In genomic region chr1:99005537-99005942, GRCh38 we compare ENCODE assay signal across 12 cellular contexts. TPM values are rescaled to one million over a fixed set of nuclear protein-coding genes. Genes with fewer than 3 reads are reported as not detected.
DNase-seq lines count a peak whose midpoint lies in the region; ATAC-seq, FAIRE-seq and TF ChIP-seq lines count a peak whose summit lies in the region.
"Had no signal": no experiment of that assay in that cellular context is flagged by ENCODE, and none has a peak within 500 bp of the region (broad histone marks: within the 10 kb centered on the region; RNA-seq: fewer than 3 reads in every experiment).

No MANE protein-coding gene starts in this region.

- no peaks in the 10 kb centered on the region for H3K79me2 ChIP-seq in H1 (ENCODE audit: control insufficient read depth in 1 of 2, insufficient read depth in 2 of 2, low read length in 2 of 2)
- no peaks in the 10 kb centered on the region for H3K79me2 ChIP-seq in neural progenitor cell (ENCODE audit: low read depth)

- H3K4me3 Mint-ChIP-seq in neural progenitor cell, result peak overlapping the region; percentile 86

- DNase-seq in NCI-H524 (lab: John Stamatoyannopoulos, UW), result peak; percentile 11 to 50
- DNase-seq in NCI-H524 treated with DMSO at 0.1 percent for 48 hours (lab: John Stamatoyannopoulos, UW), result no peak
- DNase-seq in LHCN-M2 (ENCODE audit: low read depth), result peak; percentile 11
- DNase-seq in H1 (ENCODE audit: low read depth in 1 of 2, low spot score in 2 of 2), result peak in 1 of 2 experiments; percentile 51
- peak; percentile 44 for DNase-seq in neural progenitor cell (ENCODE audit: low spot score)
- DNase-seq in NCI-H2171 treated with DMSO at 0.1 percent for 48 hours (lab: John Stamatoyannopoulos, UW), result no peak
- no peak for DNase-seq in NCI-H2196 treated with DMSO at 0.1 percent for 48 hours (lab: John Stamatoyannopoulos, UW; ENCODE audit: unreplicated experiment)
- DNase-seq: left cardiac atrium had no signal

- no peaks in the 10 kb centered on the region for H3K36me3 Mint-ChIP-seq in neural progenitor cell

- H3K56ac ChIP-seq in H1 (replicated peaks; ENCODE audit: insufficient read length, low read depth, low read length), result no peak overlapping the region

- CTCF ChIA-PET in H1 (lab: Charles Lee; ENCODE audit: partially characterized antibody), result interaction anchor here (0.6 to 5.3 kb wide), 10 partner anchors 9 to 1888 kb away, joined by 3 to 22 read pairs (median 4); no protein-coding TSS in a partner anchor

- WGBS in H1 (ENCODE audit: extremely low coverage in 1 of 2, insufficient coverage in 1 of 2, insufficient read length in 1 of 2, insufficient replicate concordance in 2 of 2, low coverage in 1 of 2, low lambda C conversion rate in 2 of 2, missing lambda C conversion rate in 1 of 2), 2 experiments, result 19% methylated on average over 8 of the region's 8 CpGs; no CpG with 5 or more reads in 1 of the 2 experiments

- H3K36me3 ChIP-seq in H1 (ENCODE audit: control insufficient read depth in 2 of 4, insufficient read depth in 4 of 4, low read length in 3 of 4), result no peaks in the 10 kb centered on the region
- H3K36me3 ChIP-seq in neural progenitor cell, result no peaks in the 10 kb centered on the region

- H3K14ac ChIP-seq in H1 (ENCODE audit: insufficient read length), result no peak overlapping the region

- peaks cover 14% of the 10 kb centered on the region for H3K23me2 ChIP-seq in H1 (ENCODE audit: low read depth, low read length)

- no peaks in the 10 kb centered on the region for H3K9me3 Mint-ChIP-seq in neural progenitor cell

- POLR2A ChIA-PET in H1 (lab: Charles Lee; ENCODE audit: partially characterized antibody), result interaction anchor here (0.7 to 1.7 kb wide), 2 partner anchors 13 to 701 kb away, joined by 3 read pairs; no protein-coding TSS in a partner anchor

- H3K79me1 ChIP-seq in H1 (ENCODE audit: low read depth, low read length), result no peaks in the 10 kb centered on the region

- peaks cover 9% of the 10 kb centered on the region for H3K27me3 Mint-ChIP-seq in neural progenitor cell (ENCODE audit: insufficient read depth, low read depth)

- no peak overlapping the region for H3K23ac ChIP-seq in H1 (ENCODE audit: insufficient read length)

- TF ChIP-seq POLR2A in H1 (IDR thresholded peaks at IDR 0.05; ENCODE audit: control extremely low read depth in 1 of 2, low read depth in 2 of 2, low read length in 2 of 2), result no peak

- no peak overlapping the region for H2BK5ac ChIP-seq in H1 (ENCODE audit: low read depth, low read length)

- no peak overlapping the region; the same call in 1 of the 2 replicates for H3K18ac ChIP-seq in H1 (ENCODE audit: extremely low read depth, low read length)

- H3K27me3 ChIP-seq in H1 (replicated peaks in 1 of 4; ENCODE audit: control insufficient read depth in 3 of 4, extremely low read depth in 1 of 4, insufficient read depth in 3 of 4, low read length in 3 of 4), result peaks cover 0 to 8% (median 2%) of the 10 kb centered on the region in 4 experiments; a peak in 4 of 7 replicates
- H3K27me3 ChIP-seq in neural progenitor cell, result peaks cover 62% of the 10 kb centered on the region

- H3K9ac ChIP-seq in H1 (replicated peaks in 1 of 4; ENCODE audit: extremely low read depth in 1 of 4, low read depth in 3 of 4, low read length in 3 of 4) (no peak overlapping the region; a peak in 1 of 7 replicates), neural progenitor cell (no peak overlapping the region)

- H3K9me3 ChIP-seq in H1 (ENCODE audit: insufficient read depth in 2 of 2, low read depth in 1 of 2, low read length in 1 of 2), result no peaks in the 10 kb centered on the region
- H3K9me3 ChIP-seq in neural progenitor cell (ENCODE audit: low read depth), result no peaks in the 10 kb centered on the region

- peak overlapping the region; percentile 74 to 94 for H3K4me2 ChIP-seq in H1 (ENCODE audit: insufficient read depth in 1 of 2, low read depth in 2 of 2, low read length in 2 of 2)
- peak overlapping the region; percentile 99 for H3K4me2 ChIP-seq in neural progenitor cell

- H3K27ac Mint-ChIP-seq in neural progenitor cell, result peak overlapping the region; percentile 61

- H3K4me3 ChIP-seq in H1 (ENCODE audit: extremely low read depth in 1 of 4, insufficient read depth in 2 of 4, low read depth in 3 of 4, low read length in 4 of 4), result peak overlapping the region; percentile 53 to 85 (median 76); a peak in 6 of 8 replicates
- peak overlapping the region; percentile 68 for H3K4me3 ChIP-seq in neural progenitor cell

- H4K20me1 ChIP-seq in H1 (replicated peaks in 1 of 2; ENCODE audit: control insufficient read depth in 1 of 2, insufficient read depth in 2 of 2, low read length in 2 of 2) (no peaks in the 10 kb centered on the region), neural progenitor cell (ENCODE audit: low read depth) (no peaks in the 10 kb centered on the region)

- no peak overlapping the region for H3K4ac ChIP-seq in H1 (replicated peaks; ENCODE audit: insufficient read length, low read depth, low read length)

- H3K4me1 Mint-ChIP-seq in neural progenitor cell, result peaks cover 6% of the 10 kb centered on the region

- H4K8ac ChIP-seq in H1 (ENCODE audit: extremely low read depth, insufficient read depth, low read length), result no peak overlapping the region

- H2BK20ac ChIP-seq in H1 (ENCODE audit: low read length), result no peak overlapping the region

- H2BK120ac ChIP-seq in H1 (replicated peaks; ENCODE audit: low read depth, low read length), result no peak overlapping the region

- no peak overlapping the region for H2AK5ac ChIP-seq in H1 (ENCODE audit: low read depth, low read length)

- TF ChIP-seq EP300 in H1 (IDR thresholded peaks at IDR 0.05; ENCODE audit: borderline replicate concordance in 1 of 2, low read depth in 2 of 2, low read length in 2 of 2), result no peak

- H3F3A ChIP-seq in neural progenitor cell (ENCODE audit: low read depth), result peaks cover 6% of the 10 kb centered on the region

- no peak overlapping the region for H2BK15ac ChIP-seq in H1 (ENCODE audit: low read length)

- FAIRE-seq in H1 (lab: Jason Lieb, UNC), result no peak

- H3K4me1 ChIP-seq in H1 (replicated peaks in 1 of 4; ENCODE audit: control insufficient read depth in 3 of 4, insufficient read depth in 4 of 4, low read length in 3 of 4) (peaks cover 0 to 3% (median 2%) of the 10 kb centered on the region in 4 experiments; a peak in 5 of 7 replicates), neural progenitor cell (peaks cover 8% of the 10 kb centered on the region)

- no peak for ATAC-seq in HG02885 (IDR thresholded peaks at IDR 0.05; ENCODE audit: poor library complexity, unreplicated experiment)

- H3K27ac ChIP-seq in H1 (ENCODE audit: low read depth, low read length) (no peak overlapping the region), neural progenitor cell (no peak overlapping the region)
- H3K27ac ChIP-seq: epithelial cell of prostate had no signal

- H4K5ac ChIP-seq in H1 (ENCODE audit: insufficient read length, low read depth, low read length), result no peak overlapping the region

- TF ChIP-seq CTCF in H1 (IDR thresholded peaks at IDR 0.05; ENCODE audit: control extremely low read depth in 1 of 3, insufficient read depth in 1 of 3, low read depth in 1 of 3, low read length in 3 of 3) (no peak), neural progenitor cell (IDR thresholded peaks at IDR 0.05) (no peak)

- no peak for TF ChIP-seq RAD21 in H1 (IDR thresholded peaks at IDR 0.05 in 1 of 2, conservative IDR thresholded peaks at IDR 0.05 in 1 of 2; ENCODE audit: low read depth in 2 of 2, low read length in 2 of 2)

- peak overlapping the region; percentile 18; the same call in 1 of the 2 replicates for H2BK12ac ChIP-seq in H1 (ENCODE audit: low read depth, low read length)

- H4K91ac ChIP-seq in H1 (replicated peaks; ENCODE audit: insufficient read length, low read length), result no peak overlapping the region

- no peak overlapping the region for H2AFZ ChIP-seq in H1 (ENCODE audit: low read length)
- H2AFZ ChIP-seq in neural progenitor cell (replicated peaks), result peak overlapping the region; percentile 94

TF ChIP-seq in H1, 55 proteins besides CTCF, POLR2A, EP300 and RAD21 (continues in another document):
- TF ChIP-seq TEAD4 (IDR thresholded peaks at IDR 0.05; ENCODE audit: low read depth, low read length), result peak; percentile 85

RNA-seq across cellular contexts. Expression of gene PLPPR5, which starts 0.9 kb away (rescaled TPM):
- total RNA-seq in LHCN-M2 (2014; rRNA removed), result 0.32 TPM in 1 of 2 replicates, not detected in the other
- polyA plus RNA-seq in LHCN-M2 (2012), result not detected
- total RNA-seq in H1 (2021; fragmentation: NEBNext Ultra II Directional; extraction: Animal tissue kit (Norgen Biotek cat#: 25700)), result 4.8 and 5.6 TPM in 2 replicates
- polyA plus RNA-seq in H1 (2011; rRNA removed), result 1.3 and 1.9 TPM in 2 replicates
- 1.8 TPM for polyA plus RNA-seq in H1 (2011; cell fraction: cytosol; rRNA removed)
- polyA plus RNA-seq in H1 (2011; cell fraction: nucleus; rRNA removed), result 1.9 TPM
- polyA plus RNA-seq in H1 (2012, experiment 1 of 2), result 1.8 to 3.0 TPM (median 2.0 TPM) in 4 replicates
- polyA plus RNA-seq in H1 (2012, experiment 2 of 2), result 0.79 TPM
- polyA plus RNA-seq in H1 (2013, experiment 1 of 2), result 3.7 TPM
- polyA plus RNA-seq in H1 (2013, experiment 2 of 2), result 5.4 TPM
- polyA minus RNA-seq in H1 (2011; rRNA and poly(A)+ RNA removed), result 2.2 and 2.7 TPM in 2 replicates
- polyA minus RNA-seq in H1 (2011; cell fraction: cytosol; rRNA and poly(A)+ RNA removed), result 1.1 TPM
- 10.1 TPM for polyA minus RNA-seq in H1 (2011; cell fraction: nucleus; rRNA and poly(A)+ RNA removed)
- 0.19 and 0.56 TPM in 2 replicates for total RNA-seq in neural progenitor cell (ENCODE audit: low replicate concordance)
- total RNA-seq: A673, left cardiac atrium, OCI-LY7 had no signal

Comparison
In these comparisons a context has a peak if more than half of its experiments do, and no peak if none do; other contexts are left out.
1. DNase-seq: peak in NCI-H524 (2 of 2), LHCN-M2 (single experiment) and neural progenitor cell (single experiment); none in NCI-H524 treated with DMSO at 0.1 percent for 48 hours (single experiment), NCI-H2171 treated with DMSO at 0.1 percent for 48 hours (single experiment) and NCI-H2196 treated with DMSO at 0.1 percent for 48 hours (single experiment).